In the genomic region with DNA sequence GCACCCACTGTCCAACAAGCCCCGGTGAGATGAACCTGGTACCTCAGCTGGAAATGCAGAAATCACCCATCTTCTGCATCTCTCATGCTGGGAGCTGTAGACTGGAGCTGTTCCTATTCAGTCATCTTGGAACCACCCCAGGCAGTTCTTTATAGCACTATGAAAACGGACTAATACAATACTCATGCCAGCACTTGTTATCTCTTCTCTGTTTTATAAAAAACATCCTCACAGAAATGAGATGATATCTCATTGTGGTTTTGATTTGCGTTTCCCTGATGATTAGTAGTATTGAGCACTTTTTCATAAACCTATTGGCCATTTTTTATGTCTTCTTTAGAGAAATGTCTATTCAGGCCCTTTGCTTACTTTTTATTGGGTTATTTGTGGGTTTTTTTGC, we compare ENCODE assay signal across 35 cellular contexts.
"Had no signal": no experiment of that assay in that cellular context is flagged by ENCODE, and none has a peak within 500 bp of the region (broad histone marks: within the 10 kb centered on the region; RNA-seq: fewer than 3 reads in every experiment).

No MANE protein-coding gene starts in this region.

- H3K27ac Mint-ChIP-seq: activated B cell treated with CpG ODN at 0.5 μM for 24 hours; activated CD4-positive, alpha-beta memory T cell treated with anti-CD3 and anti-CD28 coated beads, Interleukin-2, amount 10 ng/mL, durations not matched to agents 7 days and 5 days; activated CD4-positive, alpha-beta T cell treated with anti-CD3 and anti-CD28 coated beads, Interleukin-2, amount 10 ng/mL, durations not matched to agents 24 days and 14 days; activated CD8-positive, alpha-beta memory T cell treated with anti-CD3 and anti-CD28 coated beads, Interleukin-2, amount 10 ng/mL, durations not matched to agents 7 days and 5 days; activated CD8-positive, alpha-beta T cell treated with anti-CD3 and anti-CD28 coated beads, Interleukin-2, amount 10 ng/mL, durations not matched to agents 7 days and 5 days; activated naive CD4-positive, alpha-beta T cell treated with anti-CD3 and anti-CD28 coated beads, Interleukin-2, amount 10 ng/mL, durations not matched to agents 7 days and 5 days; activated naive CD4-positive, alpha-beta T cell treated with anti-CD3 and anti-CD28 coated beads, Interleukin-2, amount 50 U/mL, for 24 hours; activated naive CD8-positive, alpha-beta T cell; activated naive CD8-positive, alpha-beta T cell treated with anti-CD3 and anti-CD28 coated beads, Interleukin-2, amount 10 ng/mL, durations not matched to agents 7 days and 5 days; activated naive CD8-positive, alpha-beta T cell treated with anti-CD3 and anti-CD28 coated beads, Interleukin-2, amount 50 U/mL, for 24 hours; activated T-cell treated with anti-CD3 and anti-CD28 coated beads, Interleukin-2, amount 50 U/mL, for 24 hours; activated T-helper 2 cell treated with anti-CD3 and anti-CD28 coated beads, Interferon-gamma antibody, Interleukin-2, Interleukin-4, amounts not matched to agents 10 μg/mL and 5 μg/mL and 100 μg/mL, durations not matched to agents 14 hours and 24 hours and 36 hours; brain; T-helper 2 cell treated with Interferon-gamma antibody and Interleukin-4, amounts not matched to agents 5 μg/mL and 100 μg/mL, for 36 hours had no signal

- H3K4me3 Mint-ChIP-seq: activated B cell treated with CpG ODN at 0.5 μM for 24 hours; activated CD4-positive, alpha-beta memory T cell treated with anti-CD3 and anti-CD28 coated beads, Interleukin-2, amount 10 ng/mL, durations not matched to agents 7 days and 5 days; activated CD4-positive, alpha-beta T cell treated with anti-CD3 and anti-CD28 coated beads, Interleukin-2, amount 10 ng/mL, durations not matched to agents 24 days and 14 days; activated CD8-positive, alpha-beta memory T cell treated with anti-CD3 and anti-CD28 coated beads, Interleukin-2, amount 10 ng/mL, durations not matched to agents 7 days and 5 days; activated CD8-positive, alpha-beta T cell treated with anti-CD3 and anti-CD28 coated beads, Interleukin-2, amount 10 ng/mL, durations not matched to agents 7 days and 5 days; activated naive CD4-positive, alpha-beta T cell treated with anti-CD3 and anti-CD28 coated beads, Interleukin-2, amount 10 ng/mL, durations not matched to agents 7 days and 5 days; activated naive CD4-positive, alpha-beta T cell treated with anti-CD3 and anti-CD28 coated beads, Interleukin-2, amount 50 U/mL, for 24 hours; activated naive CD8-positive, alpha-beta T cell; activated naive CD8-positive, alpha-beta T cell treated with anti-CD3 and anti-CD28 coated beads, Interleukin-2, amount 10 ng/mL, durations not matched to agents 7 days and 5 days; activated naive CD8-positive, alpha-beta T cell treated with anti-CD3 and anti-CD28 coated beads, Interleukin-2, amount 50 U/mL, for 24 hours; activated T-cell treated with anti-CD3 and anti-CD28 coated beads, Interleukin-2, amount 50 U/mL, for 24 hours; brain; central memory CD8-positive, alpha-beta T cell; T-helper 2 cell treated with Interferon-gamma antibody and Interleukin-4, amounts not matched to agents 5 μg/mL and 100 μg/mL, for 36 hours had no signal

- H3K4me3 ChIP-seq: ascending aorta, cardiac muscle cell, colonic mucosa had no signal

- H3K27ac ChIP-seq: ascending aorta, colonic mucosa, VCaP had no signal

- ATAC-seq: activated CD8-positive, alpha-beta memory T cell treated with anti-CD3 and anti-CD28 coated beads, Interleukin-2, amount 10 ng/mL, durations not matched to agents 7 days and 5 days; activated CD8-positive, alpha-beta T cell treated with anti-CD3 and anti-CD28 coated beads, Interleukin-2, amount 10 ng/mL, durations not matched to agents 7 days and 5 days; activated naive CD8-positive, alpha-beta T cell treated with anti-CD3 and anti-CD28 coated beads, Interleukin-2, amount 50 U/mL, for 24 hours had no signal

- H3K9me3 ChIP-seq: ascending aorta, colonic mucosa had no signal

- H3K4me1 ChIP-seq: ascending aorta, colonic mucosa had no signal

- H3K27me3 ChIP-seq: ascending aorta, cardiac muscle cell, colonic mucosa had no signal

- H3K36me3 ChIP-seq: ascending aorta, cardiac muscle cell, colonic mucosa had no signal

- H3K4me1 Mint-ChIP-seq: activated B cell treated with CpG ODN at 0.5 μM for 24 hours; activated CD4-positive, alpha-beta memory T cell treated with anti-CD3 and anti-CD28 coated beads, Interleukin-2, amount 10 ng/mL, durations not matched to agents 7 days and 5 days; activated CD4-positive, alpha-beta T cell treated with anti-CD3 and anti-CD28 coated beads, Interleukin-2, amount 10 ng/mL, durations not matched to agents 24 days and 14 days; activated CD8-positive, alpha-beta memory T cell treated with anti-CD3 and anti-CD28 coated beads, Interleukin-2, amount 10 ng/mL, durations not matched to agents 7 days and 5 days; activated naive CD4-positive, alpha-beta T cell treated with anti-CD3 and anti-CD28 coated beads, Interleukin-2, amount 10 ng/mL, durations not matched to agents 7 days and 5 days; activated naive CD4-positive, alpha-beta T cell treated with anti-CD3 and anti-CD28 coated beads, Interleukin-2, amount 50 U/mL, for 24 hours; activated naive CD8-positive, alpha-beta T cell treated with anti-CD3 and anti-CD28 coated beads, Interleukin-2, amount 10 ng/mL, durations not matched to agents 7 days and 5 days; activated naive CD8-positive, alpha-beta T cell treated with anti-CD3 and anti-CD28 coated beads, Interleukin-2, amount 50 U/mL, for 24 hours; central memory CD8-positive, alpha-beta T cell had no signal

- DNase-seq: activated B cell treated with CpG ODN at 0.5 μM for 24 hours; activated CD4-positive, alpha-beta memory T cell treated with anti-CD3 and anti-CD28 coated beads, Interleukin-2, amount 10 ng/mL, durations not matched to agents 7 days and 5 days; activated CD4-positive, alpha-beta T cell treated with anti-CD3 and anti-CD28 coated beads for 4 hours; activated CD4-positive, alpha-beta T cell treated with anti-CD3 and anti-CD28 coated beads, Interleukin-2, amount 10 ng/mL, durations not matched to agents 24 days and 14 days; activated CD4-positive, alpha-beta T cell treated with anti-CD3 and anti-CD28 coated beads, Interleukin-2, amount 50 U/mL, for 1 hour; activated CD4-positive, alpha-beta T cell treated with anti-CD3 and anti-CD28 coated beads, Interleukin-2, amount 50 U/mL, for 48 hours; activated CD4-positive, CD25-positive, alpha-beta regulatory T cell treated with anti-CD3 and anti-CD28 coated beads, Interleukin-2, amount 50 U/mL, for 72 hours; activated CD8-positive, alpha-beta memory T cell treated with anti-CD3 and anti-CD28 coated beads for 24 hours; activated CD8-positive, alpha-beta memory T cell treated with anti-CD3 and anti-CD28 coated beads, Interleukin-2, amount 10 ng/mL, durations not matched to agents 7 days and 5 days; activated CD8-positive, alpha-beta memory T cell treated with anti-CD3 and anti-CD28 coated beads, Interleukin-2, amount 50 U/mL, for 48 hours; activated CD8-positive, alpha-beta T cell treated with anti-CD3 and anti-CD28 coated beads, Interleukin-2, amount 10 ng/mL, durations not matched to agents 7 days and 5 days; activated effector memory CD4-positive, alpha-beta T cell treated with Interleukin-2 at 50 U/mL for 16 hours; activated gamma-delta T cell; activated naive CD4-positive, alpha-beta T cell treated with anti-CD3 and anti-CD28 coated beads, Interleukin-2, amount 10 ng/mL, durations not matched to agents 7 days and 5 days; activated naive CD4-positive, alpha-beta T cell treated with Interleukin-2 at 50 U/mL for 16 hours; activated naive CD8-positive, alpha-beta T cell treated with anti-CD3 and anti-CD28 coated beads, Interleukin-2, amount 10 ng/mL, durations not matched to agents 7 days and 5 days; activated naive CD8-positive, alpha-beta T cell treated with anti-CD3 and anti-CD28 coated beads, Interleukin-2, amount 50 U/mL, for 24 hours; activated T-cell treated with anti-CD3 and anti-CD28 coated beads, Interleukin-2, amount 50 U/mL, for 24 hours; activated T-cell treated with anti-CD3 and anti-CD28 coated beads, Interleukin-2, amount 50 U/mL, for 48 hours; amygdala; anterior cingulate cortex; caudate nucleus; cerebellar nuclear complex; colonic mucosa; T-helper 2 cell; T-helper 9 cell had no signal

- H3K36me3 Mint-ChIP-seq: activated CD8-positive, alpha-beta memory T cell treated with anti-CD3 and anti-CD28 coated beads, Interleukin-2, amount 10 ng/mL, durations not matched to agents 7 days and 5 days; activated naive CD4-positive, alpha-beta T cell treated with anti-CD3 and anti-CD28 coated beads, Interleukin-2, amount 10 ng/mL, durations not matched to agents 7 days and 5 days; activated naive CD4-positive, alpha-beta T cell treated with anti-CD3 and anti-CD28 coated beads, Interleukin-2, amount 50 U/mL, for 24 hours; activated naive CD8-positive, alpha-beta T cell; activated naive CD8-positive, alpha-beta T cell treated with anti-CD3 and anti-CD28 coated beads, Interleukin-2, amount 10 ng/mL, durations not matched to agents 7 days and 5 days; brain had no signal

- H3K27me3 Mint-ChIP-seq: activated B cell treated with CpG ODN at 0.5 μM for 24 hours; activated CD4-positive, alpha-beta memory T cell treated with anti-CD3 and anti-CD28 coated beads, Interleukin-2, amount 10 ng/mL, durations not matched to agents 7 days and 5 days; activated CD4-positive, alpha-beta T cell treated with anti-CD3 and anti-CD28 coated beads, Interleukin-2, amount 10 ng/mL, durations not matched to agents 24 days and 14 days; activated CD8-positive, alpha-beta memory T cell treated with anti-CD3 and anti-CD28 coated beads, Interleukin-2, amount 10 ng/mL, durations not matched to agents 7 days and 5 days; activated naive CD4-positive, alpha-beta T cell treated with anti-CD3 and anti-CD28 coated beads, Interleukin-2, amount 10 ng/mL, durations not matched to agents 7 days and 5 days; activated naive CD4-positive, alpha-beta T cell treated with anti-CD3 and anti-CD28 coated beads, Interleukin-2, amount 50 U/mL, for 24 hours; activated naive CD8-positive, alpha-beta T cell; activated naive CD8-positive, alpha-beta T cell treated with anti-CD3 and anti-CD28 coated beads, Interleukin-2, amount 50 U/mL, for 24 hours; activated T-cell treated with anti-CD3 and anti-CD28 coated beads, Interleukin-2, amount 50 U/mL, for 24 hours; central memory CD8-positive, alpha-beta T cell had no signal

- H3K9me3 Mint-ChIP-seq: activated B cell treated with CpG ODN at 0.5 μM for 24 hours; activated CD4-positive, alpha-beta T cell treated with anti-CD3 and anti-CD28 coated beads, Interleukin-2, amount 10 ng/mL, durations not matched to agents 24 days and 14 days; activated naive CD4-positive, alpha-beta T cell treated with anti-CD3 and anti-CD28 coated beads, Interleukin-2, amount 10 ng/mL, durations not matched to agents 7 days and 5 days; activated naive CD8-positive, alpha-beta T cell treated with anti-CD3 and anti-CD28 coated beads, Interleukin-2, amount 50 U/mL, for 24 hours had no signal
